8 cellular contexts compared by ENCODE assay signal in the genomic region with DNA sequence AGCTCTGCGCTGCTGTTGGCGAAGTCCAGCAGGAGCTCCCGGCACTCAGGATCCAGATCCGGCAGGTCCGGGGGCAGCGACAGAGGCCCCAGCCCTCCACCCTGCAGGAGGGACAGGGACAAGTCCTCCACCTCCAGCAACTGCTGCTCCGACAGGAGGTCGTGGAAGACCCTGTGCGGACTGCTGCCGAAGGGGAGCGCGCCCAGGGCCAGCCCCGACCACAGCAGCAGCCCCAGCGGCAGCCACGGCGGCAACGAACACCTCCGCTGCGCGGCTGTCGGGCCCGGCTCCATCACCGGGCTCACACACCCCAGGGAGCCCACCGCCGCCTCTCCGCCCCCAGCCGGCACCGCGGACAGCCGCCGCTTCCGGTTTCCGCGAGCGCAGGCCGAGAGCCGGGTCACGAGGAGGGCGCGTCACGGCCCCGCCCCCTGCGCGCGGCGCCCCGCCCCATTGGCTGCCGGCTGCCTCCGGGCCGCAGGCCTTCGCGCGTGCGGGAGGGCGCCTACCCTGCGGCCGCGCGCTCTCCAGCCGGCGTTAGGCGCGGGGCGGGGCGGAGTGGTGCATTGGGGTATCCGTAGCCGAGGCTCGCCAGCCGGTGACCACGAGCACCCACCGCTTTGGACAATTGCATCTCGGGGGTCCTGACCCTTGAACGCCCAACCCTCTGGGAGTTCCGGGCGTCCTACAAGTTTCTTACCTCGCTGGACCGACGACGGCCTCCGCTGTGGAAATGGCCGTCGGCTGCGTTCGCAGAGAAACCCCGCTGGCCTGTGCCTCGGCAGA. TPM values are rescaled to one million over a fixed set of nuclear protein-coding genes. Genes with fewer than 3 reads are reported as not detected.
A peak's percentile ranks its signal among the peaks of the same experiment; 100 is the strongest.
DNase-seq lines count a peak whose midpoint lies in the region; ATAC-seq and TF ChIP-seq lines count a peak whose summit lies in the region.

A gene with protein sequence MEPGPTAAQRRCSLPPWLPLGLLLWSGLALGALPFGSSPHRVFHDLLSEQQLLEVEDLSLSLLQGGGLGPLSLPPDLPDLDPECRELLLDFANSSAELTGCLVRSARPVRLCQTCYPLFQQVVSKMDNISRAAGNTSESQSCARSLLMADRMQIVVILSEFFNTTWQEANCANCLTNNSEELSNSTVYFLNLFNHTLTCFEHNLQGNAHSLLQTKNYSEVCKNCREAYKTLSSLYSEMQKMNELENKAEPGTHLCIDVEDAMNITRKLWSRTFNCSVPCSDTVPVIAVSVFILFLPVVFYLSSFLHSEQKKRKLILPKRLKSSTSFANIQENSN (minus strand): TSS at position 383 of the 786 bp plus-strand sequence. CDS start 90 bp downstream, at position 293.

- peak within 1 kb of the TSS; percentile 95 for H3K4me3 ChIP-seq in AG10803 (ENCODE audit: low read length)

- peak within 1 kb of the TSS; percentile 80 for H3K27ac Mint-ChIP-seq in activated CD4-positive, alpha-beta T cell treated with anti-CD3 and anti-CD28 coated beads for 36 hours
- peak within 1 kb of the TSS; percentile 90 for H3K27ac Mint-ChIP-seq in chondrocyte (ENCODE audit: unreplicated experiment)

- no peak for TF ChIP-seq CTCF in AG10803 (conservative IDR thresholded peaks at IDR 0.05; ENCODE audit: low read length)
- peak; percentile 25 for TF ChIP-seq CTCF in chondrocyte (IDR thresholded peaks at IDR 0.05)

- peak; percentile 82 for DNase-seq in AG10803 (ENCODE audit: low read depth)
- DNase-seq in NCI-H510A treated with DMSO at 0.1 percent for 48 hours (lab: John Stamatoyannopoulos, UW): peak; percentile 31
- DNase-seq in activated CD4-positive, alpha-beta T cell treated with anti-CD3 and anti-CD28 coated beads for 36 hours: peak; percentile 96
- peak; percentile 94 for DNase-seq in chondrocyte (ENCODE audit: low spot score)
- peak; percentile 89 for DNase-seq in kidney tubule cell (ENCODE audit: low spot score)
- peak; percentile 91 to 97 for DNase-seq in stimulated activated CD4-positive, alpha-beta T cell treated with anti-CD3 and anti-CD28 coated beads, Interleukin-1b, Interleukin-23, amount 100 ng/mL, for 4 hours (ENCODE audit: low read depth in 2 of 2)

- H3K4me3 Mint-ChIP-seq in activated CD4-positive, alpha-beta T cell treated with anti-CD3 and anti-CD28 coated beads for 36 hours: peak within 1 kb of the TSS; percentile 76
- H3K4me3 Mint-ChIP-seq in chondrocyte (ENCODE audit: unreplicated experiment): peak within 1 kb of the TSS; percentile 83

- peaks cover 19% of the 10 kb centered on the region for H3K4me1 Mint-ChIP-seq in activated CD4-positive, alpha-beta T cell treated with anti-CD3 and anti-CD28 coated beads for 36 hours
- peaks cover 27% of the 10 kb centered on the region for H3K4me1 Mint-ChIP-seq in chondrocyte (ENCODE audit: low read depth)

- ATAC-seq in GM19035 (IDR thresholded peaks at IDR 0.05; ENCODE audit: unreplicated experiment) (peak; percentile 97), HG03342 (IDR thresholded peaks at IDR 0.05; ENCODE audit: unreplicated experiment) (peak; percentile 97)
- peak; percentile 98 for ATAC-seq in activated CD4-positive, alpha-beta T cell treated with anti-CD3 and anti-CD28 coated beads for 36 hours

- no peaks in the 10 kb centered on the region for H3K9me3 Mint-ChIP-seq in activated CD4-positive, alpha-beta T cell treated with anti-CD3 and anti-CD28 coated beads for 36 hours (ENCODE audit: low read depth)
- H3K9me3 Mint-ChIP-seq in chondrocyte (ENCODE audit: low read depth): no peaks in the 10 kb centered on the region

- peaks cover 3% of the 10 kb centered on the region for H3K27me3 Mint-ChIP-seq in activated CD4-positive, alpha-beta T cell treated with anti-CD3 and anti-CD28 coated beads for 36 hours
- H3K27me3 Mint-ChIP-seq in chondrocyte (ENCODE audit: low read depth): no peaks in the 10 kb centered on the region

- intact Hi-C loops in activated CD4-positive, alpha-beta T cell treated with anti-CD3 and anti-CD28 coated beads for 36 hours (cut with DNase I, micrococcal nuclease): loop anchor here (1.0 to 10.0 kb wide), 8 partner anchors 116 to 1308 kb away; a partner anchor contains a TSS

- CTCF ChIA-PET in activated CD4-positive, alpha-beta T cell treated with anti-CD3 and anti-CD28 coated beads for 36 hours (lab: Charles Lee): interaction anchor here (0.7 kb wide), 2 partner anchors 109 to 959 kb away, joined by 3 read pairs; no protein-coding TSS in a partner anchor

- H3K36me3 Mint-ChIP-seq in activated CD4-positive, alpha-beta T cell treated with anti-CD3 and anti-CD28 coated beads for 36 hours (ENCODE audit: low read depth): no peaks in the 10 kb centered on the region
- peaks cover 2% of the 10 kb centered on the region for H3K36me3 Mint-ChIP-seq in chondrocyte (ENCODE audit: low read depth)

- POLR2A ChIA-PET in activated CD4-positive, alpha-beta T cell treated with anti-CD3 and anti-CD28 coated beads for 36 hours (lab: Charles Lee): interaction anchor here (0.7 kb wide), 1 partner anchor 418 kb away, joined by 3 read pairs; no protein-coding TSS in a partner anchor

RNA-seq across cellular contexts. Expression of the gene that starts here (rescaled TPM):
- total RNA-seq in activated CD4-positive, alpha-beta T cell treated with anti-CD3 and anti-CD28 coated beads for 36 hours: 1 to 10 TPM; 5.5 to 7.3 TPM
- total RNA-seq in chondrocyte: 76.8 to 90.4 TPM (median 89.0 TPM) in 3 replicates

Comparison
In these comparisons a context has a peak if more than half of its experiments do, and no peak if none do; other contexts are left out.
1. Peak in every context shown above with its lines: DNase-seq, ATAC-seq and H3K4me3 ChIP-seq.
2. DNase-seq: peak in every context shown above with its lines; median percentile 96 in activated CD4-positive, alpha-beta T cell treated with anti-CD3 and anti-CD28 coated beads for 36 hours; 94 in chondrocyte; 94 in stimulated activated CD4-positive, alpha-beta T cell treated with anti-CD3 and anti-CD28 coated beads, Interleukin-1b, Interleukin-23, amount 100 ng/mL, for 4 hours; 89 in kidney tubule cell; 82 in AG10803; 31 in NCI-H510A treated with DMSO at 0.1 percent for 48 hours.